In genomic region chr12:56337753-56338221, GRCh38 we compare ENCODE assay signal across 7 cellular contexts.
DNase-seq lines count a peak whose midpoint lies in the region; ATAC-seq and TF ChIP-seq lines count a peak whose summit lies in the region.
"Had no signal": no experiment of that assay in that cellular context is flagged by ENCODE, and none has a peak within 500 bp of the region (broad histone marks: within the 10 kb centered on the region; RNA-seq: fewer than 3 reads in every experiment).

No MANE protein-coding gene starts in this region.

- DNase-seq in RWPE2 (ENCODE audit: low spot score) (no peak), iris pigment epithelial cell (ENCODE audit: low read depth) (peak; percentile 18), DMS 273 (lab: John Stamatoyannopoulos, UW; ENCODE audit: unreplicated experiment) (no peak)
- DNase-seq: DMS79 had no signal

- H3K27me3 ChIP-seq in HUES48 (ENCODE audit: control insufficient read depth, insufficient read depth, low read length) (no peaks in the 10 kb centered on the region; the same call in 1 of the 2 replicates), RWPE2 (ENCODE audit: insufficient read depth, poor library complexity, severe bottlenecking) (no peaks in the 10 kb centered on the region)

- H3K4me1 ChIP-seq in HUES48 (ENCODE audit: control insufficient read depth, insufficient read depth, low read length), result peaks cover 32% of the 10 kb centered on the region
- peaks cover 5% of the 10 kb centered on the region for H3K4me1 ChIP-seq in RWPE2 (ENCODE audit: insufficient read depth, poor library complexity, severe bottlenecking)

- peak overlapping the region; percentile 22 for H3K4me3 ChIP-seq in HUES48 (ENCODE audit: low read depth, low read length)
- H3K4me3 ChIP-seq in RWPE2 (ENCODE audit: severe bottlenecking), result no peak overlapping the region

- H3K36me3 ChIP-seq in HUES48 (ENCODE audit: control insufficient read depth, insufficient read depth, low read length) (peaks cover 8% of the 10 kb centered on the region; the same call in 1 of the 2 replicates), RWPE2 (ENCODE audit: low read depth) (no peaks in the 10 kb centered on the region)

- H3K9me3 ChIP-seq in HUES48 (ENCODE audit: control insufficient read depth, insufficient read depth, low read length) (no peaks in the 10 kb centered on the region), RWPE2 (ENCODE audit: severe bottlenecking) (no peaks in the 10 kb centered on the region)

- H3K9ac ChIP-seq in HUES48 (ENCODE audit: low read depth, low read length), result no peak overlapping the region

- H3K27ac ChIP-seq in HUES48 (ENCODE audit: low read depth, low read length) (peak overlapping the region; percentile 69), RWPE2 (ENCODE audit: poor library complexity, severe bottlenecking) (peak overlapping the region; percentile 32)

- no peak for TF ChIP-seq CTCF in RWPE2 (IDR thresholded peaks at IDR 0.05; ENCODE audit: poor library complexity, severe bottlenecking)

- ATAC-seq in RWPE2 (ENCODE audit: low read depth) (no peak), GM19452 (IDR thresholded peaks at IDR 0.05; ENCODE audit: unreplicated experiment) (no peak), GM18517 (IDR thresholded peaks at IDR 0.05; ENCODE audit: unreplicated experiment) (no peak)
